ENCODE assay signal across 19 cellular contexts in the genomic region with DNA sequence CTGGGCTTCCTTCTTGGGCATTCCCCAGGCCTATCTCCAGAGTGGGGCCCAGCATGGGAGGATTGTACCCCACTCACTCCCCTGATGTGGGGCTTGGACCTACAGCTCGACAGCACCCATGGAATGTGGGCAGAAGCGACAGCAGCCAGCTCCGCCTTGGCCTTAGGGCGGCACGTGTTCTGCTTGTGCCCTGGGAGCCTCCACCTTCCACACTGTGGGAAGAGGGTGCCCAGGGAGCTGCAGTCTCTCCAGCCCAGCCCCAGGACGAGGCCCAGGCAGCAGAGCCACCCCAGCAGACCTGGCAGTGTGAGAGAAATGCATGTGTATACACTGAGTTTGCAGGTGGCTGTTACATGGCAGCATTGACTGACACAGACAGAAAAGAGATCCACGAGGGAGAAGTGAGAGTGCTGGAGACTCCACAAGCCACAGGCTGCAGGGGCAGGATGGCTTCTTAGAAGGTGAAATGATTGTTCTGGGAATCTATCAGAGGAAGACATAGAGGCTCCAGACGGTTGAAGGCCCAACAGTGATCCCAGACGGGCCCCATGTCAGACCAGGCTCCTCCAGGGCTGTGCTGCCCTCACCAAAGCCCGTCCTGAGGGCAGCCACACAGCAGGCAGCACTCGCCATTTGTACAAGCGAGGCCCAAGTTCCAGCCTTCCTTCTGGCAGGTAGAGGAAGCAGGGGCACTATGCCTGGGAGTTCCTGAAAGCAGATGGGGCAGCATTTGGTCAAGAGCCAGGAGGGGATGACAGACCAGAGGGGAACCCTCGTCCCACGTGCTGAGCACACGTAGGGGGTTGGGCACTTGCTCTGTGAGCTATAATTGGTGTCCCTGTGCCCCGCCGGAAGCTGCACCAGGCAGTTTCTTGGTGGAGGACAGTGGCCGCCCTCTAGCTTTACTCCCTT. TPM values are rescaled to one million over a fixed set of nuclear protein-coding genes. Genes with fewer than 3 reads are reported as not detected.
A peak's percentile ranks its signal among the peaks of the same experiment; 100 is the strongest.
DNase-seq lines count a peak whose midpoint lies in the region; ATAC-seq and TF ChIP-seq lines count a peak whose summit lies in the region.
"Had no signal": no experiment of that assay in that cellular context is flagged by ENCODE, and none has a peak within 500 bp of the region (broad histone marks: within the 10 kb centered on the region; RNA-seq: fewer than 3 reads in every experiment).

No MANE protein-coding gene starts in this region.

- TF ChIP-seq CTCF in WERI-Rb-1 (IDR thresholded peaks at IDR 0.05; ENCODE audit: low read depth, low read length): no peak

- H3K36me3 ChIP-seq in WERI-Rb-1: peaks cover 31% of the 10 kb centered on the region

- H3K4me3 Mint-ChIP-seq in activated naive CD8-positive, alpha-beta T cell treated with anti-CD3 and anti-CD28 coated beads, Interleukin-2, amount 10 ng/mL, durations not matched to agents 7 days and 5 days: no peak overlapping the region
- H3K4me3 Mint-ChIP-seq: activated naive CD8-positive, alpha-beta T cell; memory B cell; neural crest cell had no signal

- no peaks in the 10 kb centered on the region for H3K9me3 Mint-ChIP-seq in activated naive CD8-positive, alpha-beta T cell treated with anti-CD3 and anti-CD28 coated beads, Interleukin-2, amount 10 ng/mL, durations not matched to agents 7 days and 5 days
- H3K9me3 Mint-ChIP-seq: memory B cell, neural crest cell had no signal

- peaks cover 1% of the 10 kb centered on the region for H3K4me1 Mint-ChIP-seq in activated naive CD8-positive, alpha-beta T cell treated with anti-CD3 and anti-CD28 coated beads, Interleukin-2, amount 10 ng/mL, durations not matched to agents 7 days and 5 days

- H3K27me3 ChIP-seq in WERI-Rb-1 (ENCODE audit: insufficient read depth, low read depth, severe bottlenecking): no peaks in the 10 kb centered on the region
- H3K27me3 ChIP-seq: right atrium auricular region, transverse colon had no signal

- DNase-seq in DMS 273 (lab: John Stamatoyannopoulos, UW; ENCODE audit: unreplicated experiment) (peak; percentile 68), DMS 273 treated with DMSO at 0.1 percent for 48 hours (lab: John Stamatoyannopoulos, UW) (no peak), D341Med (ENCODE audit: low spot score) (peak; percentile 24), mesenteric fat pad (ENCODE audit: low spot score) (peak; percentile 75), WERI-Rb-1 (no peak), kidney tubule cell (ENCODE audit: low spot score) (no peak)
- DNase-seq in activated naive CD8-positive, alpha-beta T cell treated with anti-CD3 and anti-CD28 coated beads, Interleukin-2, amount 10 ng/mL, durations not matched to agents 7 days and 5 days: peak; percentile 23
- DNase-seq: 8988T; foreskin melanocyte; OCI-M1; stimulated activated CD4-positive, alpha-beta T cell treated with anti-CD3 and anti-CD28 coated beads, Interleukin-4, amount 100 ng/mL, for 1 hour; stimulated activated CD8-positive, alpha-beta memory T cell treated with anti-CD3 and anti-CD28 coated beads, Interleukin-4, amount 100 ng/mL, for 48 hours; transverse colon had no signal

- peaks cover 3% of the 10 kb centered on the region for H3K36me3 Mint-ChIP-seq in activated naive CD8-positive, alpha-beta T cell treated with anti-CD3 and anti-CD28 coated beads, Interleukin-2, amount 10 ng/mL, durations not matched to agents 7 days and 5 days
- H3K36me3 Mint-ChIP-seq: activated naive CD8-positive, alpha-beta T cell had no signal

- no peak overlapping the region for H3K27ac Mint-ChIP-seq in activated naive CD8-positive, alpha-beta T cell treated with anti-CD3 and anti-CD28 coated beads, Interleukin-2, amount 10 ng/mL, durations not matched to agents 7 days and 5 days
- H3K27ac Mint-ChIP-seq: activated naive CD8-positive, alpha-beta T cell; memory B cell had no signal

- no peak for ATAC-seq in activated naive CD8-positive, alpha-beta T cell treated with anti-CD3 and anti-CD28 coated beads, Interleukin-2, amount 10 ng/mL, durations not matched to agents 7 days and 5 days (ENCODE audit: low read depth)
- no peak for ATAC-seq in GM18867 (IDR thresholded peaks at IDR 0.05; ENCODE audit: unreplicated experiment)

- no peaks in the 10 kb centered on the region for H3K27me3 Mint-ChIP-seq in activated naive CD8-positive, alpha-beta T cell treated with anti-CD3 and anti-CD28 coated beads, Interleukin-2, amount 10 ng/mL, durations not matched to agents 7 days and 5 days
- H3K27me3 Mint-ChIP-seq: activated naive CD8-positive, alpha-beta T cell; memory B cell had no signal

- no peaks in the 10 kb centered on the region for H3K9me3 ChIP-seq in WERI-Rb-1 (ENCODE audit: severe bottlenecking)
- H3K9me3 ChIP-seq: right atrium auricular region, transverse colon had no signal

- H3K27ac ChIP-seq in WERI-Rb-1: no peak overlapping the region
- H3K27ac ChIP-seq: right atrium auricular region, transverse colon had no signal

- POLR2A ChIA-PET in activated naive CD8-positive, alpha-beta T cell treated with anti-CD3 and anti-CD28 coated beads, Interleukin-2, amount 10 ng/mL, durations not matched to agents 7 days and 5 days (lab: Charles Lee): no interaction called here

- H3K4me3 ChIP-seq in WERI-Rb-1 (ENCODE audit: low read depth, low read length): no peak overlapping the region
- H3K4me3 ChIP-seq: right atrium auricular region, SK-N-MC, transverse colon had no signal

RNA-seq across cellular contexts. Expression of a gene that starts 2.8 kb away (rescaled TPM):
- total RNA-seq in activated naive CD8-positive, alpha-beta T cell treated with anti-CD3 and anti-CD28 coated beads, Interleukin-2, amount 10 ng/mL, durations not matched to agents 7 days and 5 days: 10 to 100 TPM; 49.6 to 53.9 TPM
- total RNA-seq in mesenteric fat pad: 4.3 TPM

RNA-seq across cellular contexts. Expression of a gene that starts 40.3 kb away (rescaled TPM):
- 10 to 100 TPM; 16.8 to 16.9 TPM for total RNA-seq in activated naive CD8-positive, alpha-beta T cell treated with anti-CD3 and anti-CD28 coated beads, Interleukin-2, amount 10 ng/mL, durations not matched to agents 7 days and 5 days
- total RNA-seq in mesenteric fat pad: 4.4 TPM

Comparison
In these comparisons a context has a peak if more than half of its experiments do, and no peak if none do; other contexts are left out.
1. DNase-seq: peak in DMS 273 (single experiment), D341Med (single experiment), activated naive CD8-positive, alpha-beta T cell treated with anti-CD3 and anti-CD28 coated beads, Interleukin-2, amount 10 ng/mL, durations not matched to agents 7 days and 5 days (single experiment) and mesenteric fat pad (single experiment); none in DMS 273 treated with DMSO at 0.1 percent for 48 hours (single experiment), WERI-Rb-1 (single experiment) and kidney tubule cell (single experiment).